Comparison of ENCODE assay signal across 10 cellular contexts in the genomic region with DNA sequence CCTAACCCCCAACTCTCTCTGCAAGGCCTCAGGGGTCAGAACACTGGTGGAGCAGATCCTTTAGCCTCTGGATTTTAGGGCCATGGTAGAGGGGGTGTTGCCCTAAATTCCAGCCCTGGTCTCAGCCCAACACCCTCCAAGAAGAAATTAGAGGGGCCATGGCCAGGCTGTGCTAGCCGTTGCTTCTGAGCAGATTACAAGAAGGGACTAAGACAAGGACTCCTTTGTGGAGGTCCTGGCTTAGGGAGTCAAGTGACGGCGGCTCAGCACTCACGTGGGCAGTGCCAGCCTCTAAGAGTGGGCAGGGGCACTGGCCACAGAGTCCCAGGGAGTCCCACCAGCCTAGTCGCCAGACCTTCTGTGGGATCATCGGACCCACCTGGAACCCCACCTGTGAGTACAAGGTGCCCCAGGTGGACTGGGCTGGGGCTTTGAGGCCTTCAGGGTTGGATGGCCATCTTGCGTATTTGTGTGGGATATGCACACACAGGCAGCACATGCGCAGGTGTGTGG. TPM values are rescaled to one million over a fixed set of nuclear protein-coding genes. Genes with fewer than 3 reads are reported as not detected.
DNase-seq lines count a peak whose midpoint lies in the region; ATAC-seq and TF ChIP-seq lines count a peak whose summit lies in the region.
"Had no signal": no experiment of that assay in that cellular context is flagged by ENCODE, and none has a peak within 500 bp of the region (broad histone marks: within the 10 kb centered on the region; RNA-seq: fewer than 3 reads in every experiment).

BEST1 (plus strand) TSS at position 317 of the 513 bp plus-strand sequence. CDS start 1,456 bp downstream, outside the sequence.

- 78% methylated on average over 8 of the region's 8 CpGs for WGBS in mammary epithelial cell (ENCODE audit: low coverage, missing lambda C conversion rate)
- 77 to 87% (median 78%) methylated on average over 8 of the region's 8 CpGs for WGBS in psoas muscle, 3 donors

- dilution Hi-C loops in mammary epithelial cell (cut with HindIII; ENCODE audit: low sequenced_read_pairs) = no loop called here

- H3K4me1 ChIP-seq in right atrium auricular region (peaks cover 0 to 28% of the 10 kb centered on the region in 2 donors), mammary epithelial cell (ENCODE audit: insufficient read depth, low read length) (peaks cover 4% of the 10 kb centered on the region), vagina (peaks cover 28% of the 10 kb centered on the region), psoas muscle (peaks cover under 1% of the 10 kb centered on the region)

- intact Hi-C loops in Right ventricle myocardium superior (cut with DNase I) (no loop called here), mammary epithelial cell (cut with micrococcal nuclease) (no loop called here), vagina (cut with DNase I) (no loop called here), psoas muscle (cut with DNase I) (loop anchor here in 1 of 2 donors (10.0 kb wide), 1 partner anchor 155 kb away; the partner anchor contains the start of genes FEN1 and TMEM258)

- no peak for TF ChIP-seq CTCF in right atrium auricular region (IDR thresholded peaks at IDR 0.05)
- no peak for TF ChIP-seq CTCF in mammary epithelial cell (conservative IDR thresholded peaks at IDR 0.05 in 1 of 2, IDR thresholded peaks at IDR 0.05 in 1 of 2; ENCODE audit: extremely low read depth in 1 of 2, insufficient read depth in 1 of 2, low read depth in 1 of 2, low read length in 2 of 2)
- no peak for TF ChIP-seq CTCF in vagina (IDR thresholded peaks at IDR 0.05)
- no peak for TF ChIP-seq CTCF in psoas muscle (IDR thresholded peaks at IDR 0.05)

- no peak for DNase-seq in right atrium auricular region (ENCODE audit: low spot score)
- no peak for DNase-seq in Right ventricle myocardium superior
- DNase-seq in mammary epithelial cell = no peak
- DNase-seq in midbrain (lab: John Stamatoyannopoulos, UW) = peak; percentile 63
- no peak for DNase-seq in vagina (ENCODE audit: extremely low spot score in 2 of 2)
- no peak for DNase-seq in NK-92 treated with Interleukin-12 subunit alpha and Interleukin-12 subunit beta, amount 100 ng/mL, for 24 hours (lab: John Stamatoyannopoulos, UW)
- no peak for DNase-seq in psoas muscle
- DNase-seq: stimulated activated CD4-positive, alpha-beta T cell treated with anti-CD3 and anti-CD28 coated beads, Interleukin-2, amount 100 ng/mL, for 48 hours had no signal

- in situ Hi-C loops in mammary epithelial cell (cut with MboI; ENCODE audit: low sequenced_read_pairs in 2 of 2) = no loop called here

- H3K27me3 ChIP-seq in right atrium auricular region (no peaks in the 10 kb centered on the region), mammary epithelial cell (ENCODE audit: insufficient read depth, low read length) (no peaks in the 10 kb centered on the region), vagina (no peaks in the 10 kb centered on the region), psoas muscle (ENCODE audit: insufficient read depth in 3 of 3, low read length in 2 of 3) (peaks cover 0 to 17% (median 2%) of the 10 kb centered on the region in 3 donors)

- no peaks in the 10 kb centered on the region for H3K79me2 ChIP-seq in mammary epithelial cell (ENCODE audit: insufficient read depth, low read length)

- no peak for TF ChIP-seq POLR2A in vagina (IDR thresholded peaks at IDR 0.05)

- H3K27ac ChIP-seq in right atrium auricular region (peak within 1 kb of the TSS; percentile 43 to 44), mammary epithelial cell (ENCODE audit: insufficient read depth, low read depth, low read length) (no peak within 1 kb of the TSS), vagina (peak within 1 kb of the TSS; percentile 80), psoas muscle (no peak within 1 kb of the TSS)

- CTCF ChIA-PET in mammary epithelial cell (lab: Charles Lee; ENCODE audit: low non-redundant PET) = interaction anchor here (0.6 kb wide), 2 partner anchors 14 to 29 kb away, joined by 6 to 9 read pairs; no protein-coding TSS in a partner anchor

- no peak within 1 kb of the TSS for H2AFZ ChIP-seq in mammary epithelial cell (ENCODE audit: low read depth, low read length)

- H4K20me1 ChIP-seq in mammary epithelial cell (ENCODE audit: insufficient read depth, low read length) = no peaks in the 10 kb centered on the region

- H3K36me3 ChIP-seq in right atrium auricular region (no peaks in the 10 kb centered on the region), mammary epithelial cell (ENCODE audit: insufficient read depth, low read length) (no peaks in the 10 kb centered on the region), vagina (no peaks in the 10 kb centered on the region), psoas muscle (ENCODE audit: insufficient read depth in 1 of 2, low read depth in 1 of 2) (no peaks in the 10 kb centered on the region)

- H3K9me3 ChIP-seq in right atrium auricular region (no peaks in the 10 kb centered on the region), mammary epithelial cell (replicated peaks; ENCODE audit: insufficient read depth, low read length) (no peaks in the 10 kb centered on the region), vagina (no peaks in the 10 kb centered on the region), psoas muscle (no peaks in the 10 kb centered on the region)

- no peak within 1 kb of the TSS for H3K4me2 ChIP-seq in mammary epithelial cell (ENCODE audit: insufficient read depth, low read depth, low read length)

- BruUV-seq in mammary epithelial cell (replicated peaks; lab: Mats Ljungman, UMichigan) = TSS peak; percentile 53

- no peak for ATAC-seq in Right ventricle myocardium superior (ENCODE audit: poor library complexity)
- ATAC-seq in HG03520 (IDR thresholded peaks at IDR 0.05; ENCODE audit: unreplicated experiment) = no peak
- ATAC-seq in psoas muscle = no peak
- ATAC-seq: activated CD4-positive, CD25-positive, alpha-beta regulatory T cell treated with anti-CD3 and anti-CD28 coated beads, Interleukin-2, amount 50 U/mL, for 24 hours had no signal

- H3K9ac ChIP-seq in mammary epithelial cell (ENCODE audit: insufficient read depth, low read length) = no peak within 1 kb of the TSS

- H3K4me3 ChIP-seq in right atrium auricular region (no peak within 1 kb of the TSS), mammary epithelial cell (replicated peaks in 1 of 3; ENCODE audit: insufficient read depth in 1 of 3, low read depth in 2 of 3, low read length in 3 of 3) (no peak within 1 kb of the TSS), vagina (no peak within 1 kb of the TSS), psoas muscle (no peak within 1 kb of the TSS)

RNA-seq across cellular contexts. Expression of gene BEST1, which starts in this region (rescaled TPM):
- total RNA-seq in right atrium auricular region (1 to 10 TPM; 1.3 to 4.7 TPM), Right ventricle myocardium superior (1.3 TPM), mammary epithelial cell (under 1 TPM; 0.24 to 0.67 TPM), vagina (4.4 TPM), psoas muscle (1 to 10 TPM in 2 of 4 donors, under 1 TPM in 2; 0.81 to 2.1 (median 1.2) TPM)
- polyA plus RNA-seq in mammary epithelial cell (0.14 TPM), psoas muscle (1 to 10 TPM; 1.3 to 9.8 (median 1.5) TPM)
- polyA minus RNA-seq in mammary epithelial cell = 0.26 TPM

Comparison
In these comparisons a context has a peak if more than half of its experiments do, and no peak if none do; other contexts are left out.
1. H3K27ac ChIP-seq: peak in right atrium auricular region (2 of 2) and vagina (single experiment); none in mammary epithelial cell (single experiment) and psoas muscle (single experiment).